ENCODE assay signal across 6 cellular contexts in genomic region chr10:50132841-50133240, GRCh38.
DNase-seq lines count a peak whose midpoint lies in the region; ATAC-seq, FAIRE-seq and TF ChIP-seq lines count a peak whose summit lies in the region.
"Not testable (repeated sequence)": the region's sequence is repeated elsewhere in the genome, so short reads cannot be mapped to it uniquely, and the experiment has no call there.

No MANE protein-coding gene starts in this region.

- not testable (repeated sequence) for H3K9me3 ChIP-seq in OCI-LY7 (ENCODE audit: low read length); GM12878 (replicated peaks; ENCODE audit: control insufficient read depth, insufficient read depth, low read length)

- H3K4me2 ChIP-seq in OCI-LY7 (ENCODE audit: low read length); GM12878 (ENCODE audit: control insufficient read depth, insufficient read depth): not testable (repeated sequence)

- CTCF ChIA-PET in OCI-LY7 (lab: Charles Lee; ENCODE audit: unreplicated experiment); GM12878 (lab: Yijun Ruan, JAX); MCF 10A (lab: Yijun Ruan, JAX): not testable (repeated sequence)

- not testable (repeated sequence) for H3K9ac ChIP-seq in GM12878 (ENCODE audit: control insufficient read depth, insufficient read depth, low read length)

- SMC1A ChIA-PET in GM12878 (lab: Charles Lee; ENCODE audit: uncharacterized antibody, unreplicated experiment), result not testable (repeated sequence)

- not testable (repeated sequence) for H3K4me1 ChIP-seq in OCI-LY7 (ENCODE audit: insufficient read depth, low read length, poor library complexity, severe bottlenecking); GM12878 (ENCODE audit: control insufficient read depth, insufficient read depth, low read length)

- not testable (repeated sequence) for H3K27me3 ChIP-seq in GM12878 (replicated peaks in 1 of 2; ENCODE audit: control insufficient read depth in 2 of 2, insufficient read depth in 2 of 2, low read length in 1 of 2)

- RAD21 ChIA-PET in GM12878 (lab: Charles Lee; ENCODE audit: unreplicated experiment), result not testable (repeated sequence)

- peaks cover 12% of the 10 kb centered on the region for H3K4me1 Mint-ChIP-seq in MCF 10A (ENCODE audit: insufficient read depth, unreplicated experiment)
- H3K4me1 Mint-ChIP-seq in stimulated activated naive B cell treated with anti-CD40 and anti-IgM and Interleukin-4, amounts not matched to agents 10 μg/mL and 1 μg/mL and 100 μg/mL, for 72 hours, result not testable (repeated sequence)

- H4K20me1 ChIP-seq in OCI-LY7 (ENCODE audit: insufficient read depth, low read length); GM12878 (ENCODE audit: control insufficient read depth, insufficient read depth): not testable (repeated sequence)

- intact Hi-C loops in OCI-LY7 (cut with micrococcal nuclease; ENCODE audit: unreplicated experiment); GM12878 (cut with micrococcal nuclease; ENCODE audit: unreplicated experiment); MCF 10A (cut with micrococcal nuclease): not testable (repeated sequence)

- not testable (repeated sequence) for TF ChIP-seq RAD21 in GM12878 (IDR thresholded peaks at IDR 0.05; ENCODE audit: insufficient read depth, low read depth, low read length)

- H3K27me3 Mint-ChIP-seq in MCF 10A (ENCODE audit: insufficient read depth, unreplicated experiment); stimulated activated naive B cell treated with anti-CD40 and anti-IgM and Interleukin-4, amounts not matched to agents 10 μg/mL and 1 μg/mL and 100 μg/mL, for 72 hours: not testable (repeated sequence)

- BruUV-seq in OCI-LY7 (replicated peaks; lab: Mats Ljungman, UMichigan), result TSS peak; percentile 77
- BruUV-seq in GM12878 (replicated peaks; lab: Mats Ljungman, UMichigan), result TSS peak; percentile 57
- BruUV-seq in MCF 10A (replicated peaks; lab: Mats Ljungman, UMichigan), result TSS peak; percentile 59

- in situ Hi-C loops in Caki2 (cut with HindIII; ENCODE audit: low pct_unique_long_range_greater_than_20kb, low sequenced_read_pairs); GM12878 (cut with MboI): not testable (repeated sequence)

- not testable (repeated sequence) for H3K9me2 ChIP-seq in OCI-LY7 (ENCODE audit: insufficient read depth, low read length)

- TF ChIP-seq POLR2A in GM12878 (IDR thresholded peaks at IDR 0.05; ENCODE audit: low read depth, low read length), result not testable (repeated sequence)

- not testable (repeated sequence) for H3K79me2 ChIP-seq in OCI-LY7 (ENCODE audit: insufficient read depth, low read depth, low read length); GM12878 (ENCODE audit: control insufficient read depth, insufficient read depth, low read length)

- ATAC-seq in GM12878; stimulated activated naive B cell treated with anti-CD40 and anti-IgM and Interleukin-4, amounts not matched to agents 10 μg/mL and 1 μg/mL and 100 μg/mL, for 72 hours (replicated peaks): not testable (repeated sequence)

- POLR2A ChIA-PET in OCI-LY7 (lab: Charles Lee); GM12878 (lab: Charles Lee); MCF 10A (lab: Yijun Ruan, JAX): not testable (repeated sequence)

- peaks cover 24% of the 10 kb centered on the region for H3K36me3 Mint-ChIP-seq in MCF 10A (ENCODE audit: insufficient read depth, unreplicated experiment)
- H3K36me3 Mint-ChIP-seq in stimulated activated naive B cell treated with anti-CD40 and anti-IgM and Interleukin-4, amounts not matched to agents 10 μg/mL and 1 μg/mL and 100 μg/mL, for 72 hours, result peaks cover 32 to 53% of the 10 kb centered on the region in 2 donors

- not testable (repeated sequence) for H3K27ac ChIP-seq in OCI-LY7 (ENCODE audit: low read depth, low read length, poor library complexity, severe bottlenecking); GM12878 (ENCODE audit: control insufficient read depth, insufficient read depth)

- H2AFZ ChIP-seq in OCI-LY7 (ENCODE audit: low read length); GM12878 (ENCODE audit: control insufficient read depth, low read depth, low read length): not testable (repeated sequence)

- 92% methylated on average over 3 of the region's 3 CpGs for WGBS in GM12878 (ENCODE audit: insufficient coverage, insufficient replicate concordance, low lambda C conversion rate, missing lambda C conversion rate)

- DNase-seq in Caki2 (ENCODE audit: low read depth) (peak; percentile 4), H4 (ENCODE audit: low spot score) (peak; percentile 11)
- DNase-seq in OCI-LY7 (ENCODE audit: low spot score); GM12878 (ENCODE audit: low read depth, low spot score); MCF 10A (ENCODE audit: unreplicated experiment); stimulated activated naive B cell treated with anti-CD40 and anti-IgM and Interleukin-4, amounts not matched to agents 10 μg/mL and 1 μg/mL and 100 μg/mL, for 72 hours: not testable (repeated sequence)

- H3K4me3 Mint-ChIP-seq in MCF 10A (ENCODE audit: unreplicated experiment); stimulated activated naive B cell treated with anti-CD40 and anti-IgM and Interleukin-4, amounts not matched to agents 10 μg/mL and 1 μg/mL and 100 μg/mL, for 72 hours: not testable (repeated sequence)

- H3K36me3 ChIP-seq in OCI-LY7 (ENCODE audit: insufficient read depth, low read length); GM12878 (ENCODE audit: control insufficient read depth in 2 of 2, insufficient read depth in 2 of 2, low read length in 1 of 2): not testable (repeated sequence)

- H3K4me3 ChIP-seq in OCI-LY7 (ENCODE audit: low read depth, low read length, poor library complexity, severe bottlenecking); GM12878: not testable (repeated sequence)

- H3K27ac Mint-ChIP-seq in MCF 10A (ENCODE audit: low read depth, unreplicated experiment), result not testable (repeated sequence)
- peak overlapping the region; percentile 65 for H3K27ac Mint-ChIP-seq in stimulated activated naive B cell treated with anti-CD40 and anti-IgM and Interleukin-4, amounts not matched to agents 10 μg/mL and 1 μg/mL and 100 μg/mL, for 72 hours

- TF ChIP-seq EP300 in GM12878 (IDR thresholded peaks at IDR 0.05; ENCODE audit: borderline replicate concordance in 1 of 2, control insufficient read depth in 1 of 2, low read depth in 2 of 2, low read length in 2 of 2), result not testable (repeated sequence)

- not testable (repeated sequence) for TF ChIP-seq CTCF in OCI-LY7 (conservative IDR thresholded peaks at IDR 0.05; ENCODE audit: low read length); GM12878 (IDR thresholded peaks at IDR 0.05 in 2 of 3, conservative IDR thresholded peaks at IDR 0.05 in 1 of 3; ENCODE audit: control insufficient read depth in 2 of 3, extremely low read depth in 1 of 3, insufficient read depth in 1 of 3, low read depth in 3 of 3, low read length in 3 of 3); MCF 10A (IDR thresholded peaks at IDR 0.05; ENCODE audit: unreplicated experiment)

- FAIRE-seq in GM12878 (lab: Jason Lieb, UNC), result not testable (repeated sequence)

- H3K9me3 Mint-ChIP-seq in MCF 10A (ENCODE audit: unreplicated experiment); stimulated activated naive B cell treated with anti-CD40 and anti-IgM and Interleukin-4, amounts not matched to agents 10 μg/mL and 1 μg/mL and 100 μg/mL, for 72 hours: not testable (repeated sequence)
